ENCODE assay signal across 26 cellular contexts in genomic region chr2:120851116-120851773, GRCh38.
"Had no signal": no experiment of that assay in that cellular context is flagged by ENCODE, and none has a peak within 500 bp of the region (broad histone marks: within the 10 kb centered on the region; RNA-seq: fewer than 3 reads in every experiment).

No MANE protein-coding gene starts in this region.

- ATAC-seq: activated CD4-positive, alpha-beta T cell treated with anti-CD3 and anti-CD28 coated beads for 36 hours; activated T-cell treated with anti-CD3 and anti-CD28 coated beads, Interleukin-2, amount 50 U/mL, for 4 hours; foreskin keratinocyte; left lobe of liver; naive thymus-derived CD8-positive, alpha-beta T cell; psoas muscle had no signal

- H3K27me3 Mint-ChIP-seq: activated B cell treated with CpG ODN at 0.5 μM for 24 hours; activated CD4-positive, alpha-beta T cell treated with anti-CD3 and anti-CD28 coated beads for 36 hours had no signal

- H3K9me3 Mint-ChIP-seq: activated naive CD4-positive, alpha-beta T cell treated with anti-CD3 and anti-CD28 coated beads, Interleukin-2, amount 10 ng/mL, durations not matched to agents 7 days and 5 days had no signal

- H3K4me3 ChIP-seq: cardiac muscle cell, ovary, psoas muscle, right atrium auricular region, stomach, suprapubic skin, tibial nerve, uterus had no signal

- H3K36me3 ChIP-seq: cardiac muscle cell, neutrophil, ovary, right atrium auricular region, stomach, suprapubic skin, tibial nerve, uterus had no signal

- H3K9me3 ChIP-seq: neutrophil, psoas muscle, suprapubic skin had no signal

- H3K4me3 Mint-ChIP-seq: activated B cell treated with CpG ODN at 0.5 μM for 24 hours; activated CD4-positive, alpha-beta T cell treated with anti-CD3 and anti-CD28 coated beads for 36 hours; activated naive CD4-positive, alpha-beta T cell treated with anti-CD3 and anti-CD28 coated beads, Interleukin-2, amount 10 ng/mL, durations not matched to agents 7 days and 5 days; activated T-cell treated with anti-CD3 and anti-CD28 coated beads, Interleukin-2, amount 50 U/mL, for 4 hours; immature natural killer cell; mesothelial cell of epicardium; naive thymus-derived CD8-positive, alpha-beta T cell; T-helper 1 cell treated with Interleukin-12 subunit alpha and Interleukin-12 subunit beta and Interleukin-4 antibody, amounts not matched to agents 30 μg/mL and 1 μg/mL, for 36 hours had no signal

- H3K27me3 ChIP-seq: cardiac muscle cell, neutrophil, ovary, right atrium auricular region, stomach, suprapubic skin, tibial nerve, uterus had no signal

- H3K27ac Mint-ChIP-seq: activated B cell treated with CpG ODN at 0.5 μM for 24 hours; activated CD4-positive, alpha-beta T cell treated with anti-CD3 and anti-CD28 coated beads for 36 hours; activated naive CD4-positive, alpha-beta T cell treated with anti-CD3 and anti-CD28 coated beads, Interleukin-2, amount 10 ng/mL, durations not matched to agents 7 days and 5 days; immature natural killer cell; naive thymus-derived CD8-positive, alpha-beta T cell; T-helper 1 cell treated with Interleukin-12 subunit alpha and Interleukin-12 subunit beta and Interleukin-4 antibody, amounts not matched to agents 30 μg/mL and 1 μg/mL, for 36 hours had no signal

- H3K27ac ChIP-seq: cardiac muscle cell, foreskin keratinocyte, neutrophil, ovary, psoas muscle, right atrium auricular region, stomach, suprapubic skin, tibial nerve, uterus had no signal

- H3K36me3 Mint-ChIP-seq: activated naive CD4-positive, alpha-beta T cell treated with anti-CD3 and anti-CD28 coated beads, Interleukin-2, amount 10 ng/mL, durations not matched to agents 7 days and 5 days; immature natural killer cell had no signal

- H3K4me1 Mint-ChIP-seq: activated B cell treated with CpG ODN at 0.5 μM for 24 hours; activated CD4-positive, alpha-beta T cell treated with anti-CD3 and anti-CD28 coated beads for 36 hours; activated naive CD4-positive, alpha-beta T cell treated with anti-CD3 and anti-CD28 coated beads, Interleukin-2, amount 10 ng/mL, durations not matched to agents 7 days and 5 days; immature natural killer cell; naive thymus-derived CD8-positive, alpha-beta T cell had no signal

- H3K4me1 ChIP-seq: foreskin keratinocyte, psoas muscle, uterus had no signal

- DNase-seq: activated B cell treated with CpG ODN at 0.5 μM for 24 hours; activated CD4-positive, alpha-beta T cell treated with anti-CD3 and anti-CD28 coated beads for 36 hours; activated CD4-positive, alpha-beta T cell treated with anti-CD3 and anti-CD28 coated beads, Interleukin-2, amount 50 U/mL, for 48 hours; activated CD8-positive, alpha-beta memory T cell treated with anti-CD3 and anti-CD28 coated beads, Interleukin-2, amount 50 U/mL, for 48 hours; activated naive CD4-positive, alpha-beta T cell treated with anti-CD3 and anti-CD28 coated beads, Interleukin-2, amount 10 ng/mL, durations not matched to agents 7 days and 5 days; activated T-cell treated with anti-CD3 and anti-CD28 coated beads, Interleukin-2, amount 50 U/mL, for 4 hours; amygdala; dermis blood vessel endothelial cell; effector CD8-positive, alpha-beta T cell; foreskin keratinocyte; immature natural killer cell; naive thymus-derived CD8-positive, alpha-beta T cell; psoas muscle; stimulated activated CD4-positive, alpha-beta T cell treated with anti-CD3 and anti-CD28 coated beads, Interleukin-1b, Interleukin-23, amount 100 ng/mL, for 48 hours; stomach; T1000; uterus had no signal
